Comparison of ENCODE assay signal across 1 cellular context in genomic region chr19:12796146-12797071, GRCh38.
TF ChIP-seq lines count a peak whose summit lies in the region.

No MANE protein-coding gene starts in this region.

TF ChIP-seq in GM12878, 131 proteins besides CTCF, POLR2A, EP300 and RAD21:
- TF ChIP-seq IRF4 (IDR thresholded peaks at IDR 0.05; ENCODE audit: low read depth, low read length) = peak; percentile 71; the same call in 1 of the 2 replicates
- peak; percentile 22 for TF ChIP-seq SP1 (IDR thresholded peaks at IDR 0.05; ENCODE audit: low read depth, low read length)
- no peak for TF ChIP-seq EGR1 (IDR thresholded peaks at IDR 0.05; ENCODE audit: borderline replicate concordance in 1 of 2, low read depth in 2 of 2, low read length in 2 of 2)
- TF ChIP-seq TAF1 (IDR thresholded peaks at IDR 0.05; ENCODE audit: borderline replicate concordance, low read depth, low read length) = no peak
- no peak for TF ChIP-seq ELK1 (IDR thresholded peaks at IDR 0.05; ENCODE audit: low read depth, low read length)
- TF ChIP-seq POLR2AphosphoS2 (IDR thresholded peaks at IDR 0.05; ENCODE audit: low read depth, low read length) = 0 out of 2 replicates have a peak, but pooled peaks have one; percentile 46
- no peak for TF ChIP-seq KDM1A (IDR thresholded peaks at IDR 0.05; ENCODE audit: borderline replicate concordance)
- TF ChIP-seq ZNF592 (IDR thresholded peaks at IDR 0.05) = no peak
- peak; percentile 64; the same call in 1 of the 2 replicates for TF ChIP-seq CBFB (IDR thresholded peaks at IDR 0.05; ENCODE audit: low read depth)
- no peak for TF ChIP-seq ESRRA (IDR thresholded peaks at IDR 0.05; ENCODE audit: low read length)
- TF ChIP-seq MAX (IDR thresholded peaks at IDR 0.05; ENCODE audit: low read depth, low read length) = 0 out of 2 replicates have a peak, but pooled peaks have one; percentile 27
- no peak for TF ChIP-seq ATF2 (IDR thresholded peaks at IDR 0.05; ENCODE audit: low read length)
- peak; percentile 79; the same call in 1 of the 2 replicates for TF ChIP-seq YY1 (IDR thresholded peaks at IDR 0.05; ENCODE audit: low read depth, low read length)
- TF ChIP-seq MYB (IDR thresholded peaks at IDR 0.05; ENCODE audit: borderline replicate concordance, low read depth, low read length) = 0 out of 2 replicates have a peak, but pooled peaks have one; percentile 28
- peak; percentile 52 to 59; a peak in 2 of 4 replicates for TF ChIP-seq BHLHE40 (IDR thresholded peaks at IDR 0.05; ENCODE audit: borderline replicate concordance in 1 of 2, low read depth in 2 of 2, low read length in 1 of 2)
- TF ChIP-seq NBN (IDR thresholded peaks at IDR 0.05) = peak; percentile 95
- no peak for TF ChIP-seq ZNF217 (IDR thresholded peaks at IDR 0.05)
- no peak for TF ChIP-seq CBX5 (IDR thresholded peaks at IDR 0.05; ENCODE audit: low read depth)
- TF ChIP-seq PBX3 (IDR thresholded peaks at IDR 0.05; ENCODE audit: insufficient replicate concordance, low read depth, low read length) = no peak
- no peak for TF ChIP-seq HSF1 (IDR thresholded peaks at IDR 0.05; ENCODE audit: low read depth, low read length)
- TF ChIP-seq MEF2B (IDR thresholded peaks at IDR 0.05; ENCODE audit: partially characterized antibody, poor library complexity, severe bottlenecking) = peak; percentile 17
- TF ChIP-seq ZNF384 (IDR thresholded peaks at IDR 0.05; ENCODE audit: borderline replicate concordance, low read depth, low read length) = no peak
- TF ChIP-seq IKZF1 (conservative IDR thresholded peaks at IDR 0.05) = peak; percentile 61; the same call in 1 of the 2 replicates
- peak; percentile 86 for TF ChIP-seq RB1 (IDR thresholded peaks at IDR 0.05; ENCODE audit: borderline replicate concordance)
- TF ChIP-seq NR2F1 (conservative IDR thresholded peaks at IDR 0.05) = no peak
- peak; percentile 71; the same call in 2 of the 3 replicates for TF ChIP-seq POU2F2 (IDR thresholded peaks at IDR 0.05; ENCODE audit: borderline replicate concordance, low read depth, low read length)
- TF ChIP-seq RBBP5 (conservative IDR thresholded peaks at IDR 0.05) = no peak
- no peak for TF ChIP-seq SRF (IDR thresholded peaks at IDR 0.05; ENCODE audit: low read depth in 2 of 2, low read length in 2 of 2)
- no peak for TF ChIP-seq SUPT20H (IDR thresholded peaks at IDR 0.05; ENCODE audit: borderline replicate concordance, control insufficient read depth, low read depth, low read length)
- no peak for TF ChIP-seq WRNIP1 (IDR thresholded peaks at IDR 0.05; ENCODE audit: borderline replicate concordance, low read depth, low read length)
- peak; percentile 77 for TF ChIP-seq RELA (IDR thresholded peaks at IDR 0.05; ENCODE audit: borderline replicate concordance, partially characterized antibody)
- no peak for TF ChIP-seq SIN3A (IDR thresholded peaks at IDR 0.05; ENCODE audit: low read depth, low read length)
- TF ChIP-seq LARP7 (IDR thresholded peaks at IDR 0.05) = peak; percentile 51; the same call in 1 of the 2 replicates
- TF ChIP-seq CHD2 (IDR thresholded peaks at IDR 0.05; ENCODE audit: borderline replicate concordance, low read depth, low read length) = 0 out of 2 replicates have a peak, but pooled peaks have one; percentile 25
- TF ChIP-seq EED (IDR thresholded peaks at IDR 0.05; ENCODE audit: low read depth) = 0 out of 2 replicates have a peak, but pooled peaks have one; percentile 47
- TF ChIP-seq STAT1 (conservative IDR thresholded peaks at IDR 0.05) = peak; percentile 56; the same call in 1 of the 2 replicates
- peak; percentile 40; the same call in 1 of the 2 replicates for TF ChIP-seq ATF7 (IDR thresholded peaks at IDR 0.05; ENCODE audit: low read depth)
- TF ChIP-seq IKZF2 (IDR thresholded peaks at IDR 0.05) = peak; percentile 52 to 53; a peak in 2 of 4 replicates
- TF ChIP-seq FOXK2 (IDR thresholded peaks at IDR 0.05) = no peak
- TF ChIP-seq TCF12 (IDR thresholded peaks at IDR 0.05; ENCODE audit: low read depth, low read length) = no peak
- TF ChIP-seq RAD51 (IDR thresholded peaks at IDR 0.05) = peak; percentile 29; the same call in 1 of the 2 replicates
- peak; percentile 99 for TF ChIP-seq SMC3 (IDR thresholded peaks at IDR 0.05; ENCODE audit: borderline replicate concordance, low read length)
- TF ChIP-seq ASH2L (IDR thresholded peaks at IDR 0.05; ENCODE audit: borderline replicate concordance, low read depth) = no peak
- peak; percentile 70; the same call in 1 of the 2 replicates for TF ChIP-seq SMARCA5 (IDR thresholded peaks at IDR 0.05)
- 0 out of 2 replicates have a peak, but pooled peaks have one; percentile 54 for TF ChIP-seq RELB (IDR thresholded peaks at IDR 0.05; ENCODE audit: low read depth)
- peak; percentile 52; the same call in 1 of the 2 replicates for TF ChIP-seq HDGF (IDR thresholded peaks at IDR 0.05)
- no peak for TF ChIP-seq SPI1 (IDR thresholded peaks at IDR 0.05; ENCODE audit: borderline replicate concordance, insufficient read depth, low read depth, low read length)
TF ChIP-seq in GM12878: peak in this region for 25.
